In genomic region chr12:84817297-84817696, GRCh38 we compare ENCODE assay signal across 35 cellular contexts.
"Had no signal": no experiment of that assay in that cellular context is flagged by ENCODE, and none has a peak within 500 bp of the region (broad histone marks: within the 10 kb centered on the region; RNA-seq: fewer than 3 reads in every experiment).

No MANE protein-coding gene starts in this region.

- H3K9me3 Mint-ChIP-seq: activated B cell treated with CpG ODN at 0.5 μM for 24 hours; activated CD4-positive, alpha-beta memory T cell treated with anti-CD3 and anti-CD28 coated beads for 36 hours; activated naive CD4-positive, alpha-beta T cell treated with anti-CD3 and anti-CD28 coated beads, Interleukin-2, amount 10 ng/mL, durations not matched to agents 7 days and 5 days; activated T-cell treated with anti-CD3 and anti-CD28 coated beads, Interleukin-2, amount 50 U/mL, for 4 hours; activated T-helper 1 cell treated with anti-CD3 and anti-CD28 coated beads, Interleukin-12 subunit alpha, Interleukin-12 subunit beta, Interleukin-2, Interleukin-4 antibody, amounts not matched to agents 30 ng/mL and 10 ng/mL and 1 ng/mL, durations not matched to agents 14 hours and 24 hours and 36 hours; central memory CD8-positive, alpha-beta T cell had no signal

- H3K27ac Mint-ChIP-seq: activated B cell treated with CpG ODN at 0.5 μM for 24 hours; activated CD4-positive, alpha-beta memory T cell treated with anti-CD3 and anti-CD28 coated beads for 36 hours; activated naive CD4-positive, alpha-beta T cell treated with anti-CD3 and anti-CD28 coated beads, Interleukin-2, amount 10 ng/mL, durations not matched to agents 7 days and 5 days; activated naive CD8-positive, alpha-beta T cell; activated naive CD8-positive, alpha-beta T cell treated with anti-CD3 and anti-CD28 coated beads, Interleukin-2, amount 50 U/mL, for 24 hours; activated T-helper 1 cell treated with anti-CD3 and anti-CD28 coated beads, Interleukin-12 subunit alpha, Interleukin-12 subunit beta, Interleukin-2, Interleukin-4 antibody, amounts not matched to agents 30 ng/mL and 10 ng/mL and 1 ng/mL, durations not matched to agents 14 hours and 24 hours and 36 hours had no signal

- H3K27ac ChIP-seq: cardiac muscle cell, PC-9, RWPE1, VCaP had no signal

- FAIRE-seq: RCC 7860 had no signal

- H3K4me1 Mint-ChIP-seq: activated B cell treated with CpG ODN at 0.5 μM for 24 hours; activated naive CD4-positive, alpha-beta T cell treated with anti-CD3 and anti-CD28 coated beads, Interleukin-2, amount 10 ng/mL, durations not matched to agents 7 days and 5 days; activated naive CD8-positive, alpha-beta T cell treated with anti-CD3 and anti-CD28 coated beads, Interleukin-2, amount 50 U/mL, for 24 hours; central memory CD8-positive, alpha-beta T cell had no signal

- H3K4me3 ChIP-seq: cardiac muscle cell, PC-9 had no signal

- H3K27me3 ChIP-seq: cardiac muscle cell had no signal

- ATAC-seq: activated naive CD8-positive, alpha-beta T cell treated with anti-CD3 and anti-CD28 coated beads, Interleukin-2, amount 50 U/mL, for 24 hours; activated T-cell treated with anti-CD3 and anti-CD28 coated beads, Interleukin-2, amount 50 U/mL, for 4 hours; Right ventricle myocardium inferior had no signal

- H3K4me3 Mint-ChIP-seq: activated B cell treated with CpG ODN at 0.5 μM for 24 hours; activated CD4-positive, alpha-beta memory T cell treated with anti-CD3 and anti-CD28 coated beads for 36 hours; activated naive CD4-positive, alpha-beta T cell treated with anti-CD3 and anti-CD28 coated beads, Interleukin-2, amount 10 ng/mL, durations not matched to agents 7 days and 5 days; activated naive CD8-positive, alpha-beta T cell; activated naive CD8-positive, alpha-beta T cell treated with anti-CD3 and anti-CD28 coated beads, Interleukin-2, amount 50 U/mL, for 24 hours; activated T-cell treated with anti-CD3 and anti-CD28 coated beads, Interleukin-2, amount 50 U/mL, for 4 hours; activated T-helper 1 cell treated with anti-CD3 and anti-CD28 coated beads, Interleukin-12 subunit alpha, Interleukin-12 subunit beta, Interleukin-2, Interleukin-4 antibody, amounts not matched to agents 30 ng/mL and 10 ng/mL and 1 ng/mL, durations not matched to agents 14 hours and 24 hours and 36 hours; central memory CD8-positive, alpha-beta T cell had no signal

- H3K27me3 Mint-ChIP-seq: activated B cell treated with CpG ODN at 0.5 μM for 24 hours; activated CD4-positive, alpha-beta memory T cell treated with anti-CD3 and anti-CD28 coated beads for 36 hours; activated naive CD4-positive, alpha-beta T cell treated with anti-CD3 and anti-CD28 coated beads, Interleukin-2, amount 10 ng/mL, durations not matched to agents 7 days and 5 days; activated naive CD8-positive, alpha-beta T cell treated with anti-CD3 and anti-CD28 coated beads, Interleukin-2, amount 50 U/mL, for 24 hours; central memory CD8-positive, alpha-beta T cell had no signal

- H3K36me3 Mint-ChIP-seq: activated CD4-positive, alpha-beta memory T cell treated with anti-CD3 and anti-CD28 coated beads for 36 hours; activated naive CD4-positive, alpha-beta T cell treated with anti-CD3 and anti-CD28 coated beads, Interleukin-2, amount 10 ng/mL, durations not matched to agents 7 days and 5 days; activated naive CD8-positive, alpha-beta T cell had no signal

- H3K4me2 ChIP-seq: PC-9 had no signal

- H3K36me3 ChIP-seq: cardiac muscle cell had no signal

- H2AFZ ChIP-seq: PC-9 had no signal

- DNase-seq: activated B cell treated with CpG ODN at 0.5 μM for 24 hours; activated CD4-positive, alpha-beta memory T cell treated with anti-CD3 and anti-CD28 coated beads for 36 hours; activated CD4-positive, alpha-beta T cell treated with anti-CD3 and anti-CD28 coated beads for 4 hours; activated CD4-positive, alpha-beta T cell treated with anti-CD3 and anti-CD28 coated beads, Interleukin-2, amount 50 U/mL, for 1 hour; activated CD4-positive, CD25-positive, alpha-beta regulatory T cell treated with anti-CD3 and anti-CD28 coated beads, Interleukin-2, amount 50 U/mL, for 72 hours; activated CD8-positive, alpha-beta memory T cell treated with anti-CD3 and anti-CD28 coated beads, Interleukin-2, amount 50 U/mL, for 4 hours; activated naive CD4-positive, alpha-beta T cell treated with anti-CD3 and anti-CD28 coated beads, Interleukin-2, amount 10 ng/mL, durations not matched to agents 7 days and 5 days; activated naive CD8-positive, alpha-beta T cell treated with anti-CD3 and anti-CD28 coated beads, Interleukin-2, amount 50 U/mL, for 24 hours; activated T-cell treated with anti-CD3 and anti-CD28 coated beads for 4 hours; activated T-cell treated with anti-CD3 and anti-CD28 coated beads, Interleukin-2, amount 50 U/mL, for 4 hours; amniotic stem cell; aorta; NCI-H1105 treated with DMSO at 0.1 percent for 48 hours; NCI-H1436; NCI-H1694; NCI-H1930; NCI-H2081 treated with DMSO at 0.1 percent for 48 hours; NCI-H345; NCI-H526; NCI-H748 treated with DMSO at 0.1 percent for 48 hours; NK-92 treated with Interleukin-12 subunit alpha and Interleukin-12 subunit beta, amount 100 ng/mL, for 24 hours; PC-9; SIG-M5; SW 1271; T-helper 1 cell; T-helper 2 cell; T-helper 9 cell had no signal
